19 cellular contexts compared by ENCODE assay signal in the genomic region with DNA sequence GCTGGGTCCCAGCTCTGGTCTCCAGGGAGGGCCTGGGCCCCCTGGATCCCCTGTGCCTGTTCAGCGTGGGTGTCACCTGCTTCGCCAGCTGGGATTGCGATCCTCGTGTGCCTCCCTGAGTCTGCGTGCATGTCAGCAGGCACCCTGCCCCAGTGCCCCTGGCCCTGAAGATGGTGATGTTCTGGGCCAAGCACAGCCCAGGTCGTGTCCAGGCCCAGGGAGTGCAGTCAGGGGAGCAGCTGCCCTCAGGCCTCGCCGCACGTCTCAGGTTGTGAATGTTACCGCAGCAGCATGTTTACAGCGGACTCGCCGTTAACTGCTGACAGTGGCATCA.
A peak's percentile ranks its signal among the peaks of the same experiment; 100 is the strongest.
DNase-seq lines count a peak whose midpoint lies in the region; ATAC-seq, FAIRE-seq and TF ChIP-seq lines count a peak whose summit lies in the region.
"Had no signal": no experiment of that assay in that cellular context is flagged by ENCODE, and none has a peak within 500 bp of the region (broad histone marks: within the 10 kb centered on the region; RNA-seq: fewer than 3 reads in every experiment).

No MANE protein-coding gene starts in this region.

- peak overlapping the region; percentile 100 for H3K27ac Mint-ChIP-seq in glutamatergic neuron (ENCODE audit: unreplicated experiment)
- peak overlapping the region; percentile 98 for H3K27ac Mint-ChIP-seq in progenitor cell of endocrine pancreas
- H3K27ac Mint-ChIP-seq: activated T-helper 1 cell treated with anti-CD3 and anti-CD28 coated beads, Interleukin-12 subunit alpha, Interleukin-12 subunit beta, Interleukin-2, Interleukin-4 antibody, amounts not matched to agents 30 ng/mL and 10 ng/mL and 1 ng/mL, durations not matched to agents 14 hours and 24 hours and 36 hours; B cell; T-helper 2 cell treated with Interferon-gamma antibody and Interleukin-4, amounts not matched to agents 5 μg/mL and 100 μg/mL, for 36 hours had no signal

- H3K4me1 Mint-ChIP-seq in glutamatergic neuron (ENCODE audit: low read depth, unreplicated experiment) (peaks cover 21% of the 10 kb centered on the region), progenitor cell of endocrine pancreas (ENCODE audit: low read depth) (peaks cover 15% of the 10 kb centered on the region)
- H3K4me1 Mint-ChIP-seq: B cell had no signal

- DNase-seq in H7 (peak; percentile 27), NCI-H2107 (lab: John Stamatoyannopoulos, UW) (peak; percentile 31), glutamatergic neuron (no peak), progenitor cell of endocrine pancreas (ENCODE audit: low spot score, unreplicated experiment) (no peak), small intestine (no peak), SK-N-DZ (ENCODE audit: low spot score) (no peak)
- DNase-seq: activated naive CD8-positive, alpha-beta T cell treated with anti-CD3 and anti-CD28 coated beads, Interleukin-2, amount 10 ng/mL, durations not matched to agents 7 days and 5 days; DMS 273 treated with DMSO at 0.1 percent for 48 hours; NCI-H187 treated with DMSO at 0.1 percent for 48 hours; NCI-H524 treated with DMSO at 0.1 percent for 48 hours; pancreas; stimulated activated CD4-positive, alpha-beta T cell treated with anti-CD3 and anti-CD28 coated beads, Interleukin-4, amount 100 ng/mL, for 24 hours had no signal

- H3K4me3 Mint-ChIP-seq in glutamatergic neuron (ENCODE audit: unreplicated experiment) (no peak overlapping the region), progenitor cell of endocrine pancreas (ENCODE audit: low read depth) (no peak overlapping the region)
- H3K4me3 Mint-ChIP-seq: activated naive CD8-positive, alpha-beta T cell treated with anti-CD3 and anti-CD28 coated beads, Interleukin-2, amount 10 ng/mL, durations not matched to agents 7 days and 5 days; activated T-helper 1 cell treated with anti-CD3 and anti-CD28 coated beads, Interleukin-12 subunit alpha, Interleukin-12 subunit beta, Interleukin-2, Interleukin-4 antibody, amounts not matched to agents 30 ng/mL and 10 ng/mL and 1 ng/mL, durations not matched to agents 14 hours and 24 hours and 36 hours; B cell; T-helper 2 cell treated with Interferon-gamma antibody and Interleukin-4, amounts not matched to agents 5 μg/mL and 100 μg/mL, for 36 hours had no signal

- H3K27me3 ChIP-seq in H7 (ENCODE audit: control insufficient read depth, insufficient read depth, low read length) (no peaks in the 10 kb centered on the region), small intestine (ENCODE audit: control insufficient read depth in 2 of 2, insufficient read depth in 2 of 2, low read length in 2 of 2) (no peaks in the 10 kb centered on the region)
- H3K27me3 ChIP-seq: pancreas had no signal

- H3K27ac ChIP-seq in small intestine (ENCODE audit: low read depth in 1 of 2, low read length in 1 of 2) = no peak overlapping the region
- H3K27ac ChIP-seq: pancreas had no signal

- TF ChIP-seq CTCF in glutamatergic neuron (IDR thresholded peaks at IDR 0.05; ENCODE audit: partially characterized antibody, unreplicated experiment) (no peak), progenitor cell of endocrine pancreas (IDR thresholded peaks at IDR 0.05; ENCODE audit: unreplicated experiment) (no peak)

- peaks cover 10% of the 10 kb centered on the region for H3K36me3 ChIP-seq in H7 (replicated peaks; ENCODE audit: control insufficient read depth, insufficient read depth, low read length)
- H3K36me3 ChIP-seq in small intestine (ENCODE audit: control insufficient read depth in 2 of 2, insufficient read depth in 2 of 2, low read length in 2 of 2) = peaks cover 9 to 15% of the 10 kb centered on the region in 2 donors

- H3K9me3 Mint-ChIP-seq in glutamatergic neuron (ENCODE audit: unreplicated experiment) (peaks cover 16% of the 10 kb centered on the region), progenitor cell of endocrine pancreas (ENCODE audit: low read depth) (no peaks in the 10 kb centered on the region)
- H3K9me3 Mint-ChIP-seq: activated naive CD8-positive, alpha-beta T cell treated with anti-CD3 and anti-CD28 coated beads, Interleukin-2, amount 10 ng/mL, durations not matched to agents 7 days and 5 days; activated T-helper 1 cell treated with anti-CD3 and anti-CD28 coated beads, Interleukin-12 subunit alpha, Interleukin-12 subunit beta, Interleukin-2, Interleukin-4 antibody, amounts not matched to agents 30 ng/mL and 10 ng/mL and 1 ng/mL, durations not matched to agents 14 hours and 24 hours and 36 hours; T-helper 2 cell treated with Interferon-gamma antibody and Interleukin-4, amounts not matched to agents 5 μg/mL and 100 μg/mL, for 36 hours had no signal

- H3K27me3 Mint-ChIP-seq in glutamatergic neuron (ENCODE audit: unreplicated experiment) = peaks cover 2% of the 10 kb centered on the region
- no peaks in the 10 kb centered on the region for H3K27me3 Mint-ChIP-seq in progenitor cell of endocrine pancreas
- H3K27me3 Mint-ChIP-seq: activated naive CD8-positive, alpha-beta T cell treated with anti-CD3 and anti-CD28 coated beads, Interleukin-2, amount 10 ng/mL, durations not matched to agents 7 days and 5 days; B cell had no signal

- WGBS in small intestine, 3 donors = 94 to 96% (median 95%) methylated on average over 13 of the region's 13 CpGs

- no peaks in the 10 kb centered on the region for H3K9me3 ChIP-seq in small intestine (ENCODE audit: control insufficient read depth, low read depth)
- H3K9me3 ChIP-seq: pancreas had no signal

- H3K4me1 ChIP-seq in small intestine (ENCODE audit: control insufficient read depth in 2 of 2, insufficient read depth in 1 of 2, low read depth in 1 of 2, low read length in 1 of 2) = no peaks in the 10 kb centered on the region
- H3K4me1 ChIP-seq: pancreas had no signal

- FAIRE-seq in small intestine (lab: Jason Lieb, UNC) = no peak
- FAIRE-seq: bronchial epithelial cell, pancreas had no signal

- H3K36me3 Mint-ChIP-seq in glutamatergic neuron (ENCODE audit: unreplicated experiment) = no peaks in the 10 kb centered on the region
- H3K36me3 Mint-ChIP-seq in progenitor cell of endocrine pancreas (ENCODE audit: insufficient read depth) = peaks cover 15% of the 10 kb centered on the region

- H3K4me3 ChIP-seq in H7 (ENCODE audit: insufficient read depth, low read depth, low read length) = no peak overlapping the region
- H3K4me3 ChIP-seq in small intestine (ENCODE audit: low read depth in 1 of 2, low read length in 2 of 2) = no peak overlapping the region
- H3K4me3 ChIP-seq: pancreas, smooth muscle cell had no signal

- ATAC-seq in HG02623 (IDR thresholded peaks at IDR 0.05; ENCODE audit: unreplicated experiment) = no peak
- ATAC-seq: esophagus mucosa had no signal

Comparison
In these comparisons a context has a peak if more than half of its experiments do, and no peak if none do; other contexts are left out.
1. DNase-seq: peak in H7 (single experiment) and NCI-H2107 (single experiment); none in glutamatergic neuron (single experiment), progenitor cell of endocrine pancreas (single experiment), small intestine (single experiment) and SK-N-DZ (single experiment).